Comparison of ENCODE assay signal across 1 cellular context in the genomic region with DNA sequence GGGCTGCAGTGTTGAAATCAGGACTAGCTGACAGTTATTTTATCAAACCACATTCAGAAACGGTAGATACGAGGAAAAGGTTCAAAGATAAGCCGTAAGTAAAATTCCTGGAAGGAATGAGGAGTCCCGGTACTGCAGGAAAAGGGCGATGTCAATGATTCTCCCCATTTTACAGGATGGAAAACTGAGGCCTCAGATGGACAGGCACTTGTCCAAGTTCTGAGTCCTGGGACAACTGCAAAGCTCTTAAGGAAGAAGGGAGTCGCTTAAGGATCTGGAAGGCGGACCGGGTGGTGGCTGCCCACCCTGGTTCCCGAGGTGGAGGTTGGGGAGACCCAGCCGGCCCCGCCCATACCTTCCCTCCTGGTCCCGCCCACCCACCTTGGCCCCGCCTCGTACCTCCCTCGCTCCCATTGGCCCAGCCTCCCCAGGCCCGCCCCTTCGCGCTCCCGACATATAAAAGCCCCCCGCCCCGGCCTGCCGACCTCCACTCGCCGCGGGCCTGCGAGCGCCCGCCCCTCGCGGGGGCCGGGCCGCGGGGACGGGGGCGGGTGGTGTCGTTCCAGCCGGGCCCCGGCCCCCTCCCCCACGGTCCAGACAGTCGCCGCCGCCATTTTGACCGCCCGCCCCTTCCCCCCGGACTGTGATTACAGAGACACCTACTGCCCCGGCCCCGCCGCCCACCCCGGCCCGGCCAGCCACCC.
TF ChIP-seq lines count a peak whose summit lies in the region.

No MANE protein-coding gene starts in this region.

TF ChIP-seq in HEK293, 187 proteins besides CTCF, POLR2A, EP300 and RAD21 (continued from another document and continues in another):
- TF ChIP-seq ZBTB10 (tag by site-specific recombination; IDR thresholded peaks at IDR 0.05) = 0 out of 2 replicates have a peak, but pooled peaks have one; percentile 46
- no peak for TF ChIP-seq ZNF121 (tag by site-specific recombination; IDR thresholded peaks at IDR 0.05)
- no peak for TF ChIP-seq ZNF785 (tag by site-specific recombination; IDR thresholded peaks at IDR 0.05)
- TF ChIP-seq ZSCAN30 (tag by site-specific recombination; IDR thresholded peaks at IDR 0.05) = peak; percentile 90
- TF ChIP-seq ZNF19 (tag by site-specific recombination; IDR thresholded peaks at IDR 0.05; ENCODE audit: low read depth) = no peak
- 0 out of 2 replicates have a peak, but pooled peaks have one; percentile 20 for TF ChIP-seq ZNF664 (tag by site-specific recombination; IDR thresholded peaks at IDR 0.05)
- no peak for TF ChIP-seq ZSCAN18 (tag by site-specific recombination; IDR thresholded peaks at IDR 0.05)
- no peak for TF ChIP-seq GLI4 (tag by site-specific recombination; IDR thresholded peaks at IDR 0.05)
- TF ChIP-seq ZSCAN23 (tag by site-specific recombination; IDR thresholded peaks at IDR 0.05) = peak; percentile 64
- no peak for TF ChIP-seq GLIS2 (tag by site-specific recombination; IDR thresholded peaks at IDR 0.05)
- TF ChIP-seq, protein P1, sequence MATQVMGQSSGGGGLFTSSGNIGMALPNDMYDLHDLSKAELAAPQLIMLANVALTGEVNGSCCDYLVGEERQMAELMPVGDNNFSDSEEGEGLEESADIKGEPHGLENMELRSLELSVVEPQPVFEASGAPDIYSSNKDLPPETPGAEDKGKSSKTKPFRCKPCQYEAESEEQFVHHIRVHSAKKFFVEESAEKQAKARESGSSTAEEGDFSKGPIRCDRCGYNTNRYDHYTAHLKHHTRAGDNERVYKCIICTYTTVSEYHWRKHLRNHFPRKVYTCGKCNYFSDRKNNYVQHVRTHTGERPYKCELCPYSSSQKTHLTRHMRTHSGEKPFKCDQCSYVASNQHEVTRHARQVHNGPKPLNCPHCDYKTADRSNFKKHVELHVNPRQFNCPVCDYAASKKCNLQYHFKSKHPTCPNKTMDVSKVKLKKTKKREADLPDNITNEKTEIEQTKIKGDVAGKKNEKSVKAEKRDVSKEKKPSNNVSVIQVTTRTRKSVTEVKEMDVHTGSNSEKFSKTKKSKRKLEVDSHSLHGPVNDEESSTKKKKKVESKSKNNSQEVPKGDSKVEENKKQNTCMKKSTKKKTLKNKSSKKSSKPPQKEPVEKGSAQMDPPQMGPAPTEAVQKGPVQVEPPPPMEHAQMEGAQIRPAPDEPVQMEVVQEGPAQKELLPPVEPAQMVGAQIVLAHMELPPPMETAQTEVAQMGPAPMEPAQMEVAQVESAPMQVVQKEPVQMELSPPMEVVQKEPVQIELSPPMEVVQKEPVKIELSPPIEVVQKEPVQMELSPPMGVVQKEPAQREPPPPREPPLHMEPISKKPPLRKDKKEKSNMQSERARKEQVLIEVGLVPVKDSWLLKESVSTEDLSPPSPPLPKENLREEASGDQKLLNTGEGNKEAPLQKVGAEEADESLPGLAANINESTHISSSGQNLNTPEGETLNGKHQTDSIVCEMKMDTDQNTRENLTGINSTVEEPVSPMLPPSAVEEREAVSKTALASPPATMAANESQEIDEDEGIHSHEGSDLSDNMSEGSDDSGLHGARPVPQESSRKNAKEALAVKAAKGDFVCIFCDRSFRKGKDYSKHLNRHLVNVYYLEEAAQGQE (tag by site-specific recombination; IDR thresholded peaks at IDR 0.05) = no peak
- TF ChIP-seq ZNF280D (tag by site-specific recombination; IDR thresholded peaks at IDR 0.05) = peak; percentile 94
- TF ChIP-seq, protein P2, sequence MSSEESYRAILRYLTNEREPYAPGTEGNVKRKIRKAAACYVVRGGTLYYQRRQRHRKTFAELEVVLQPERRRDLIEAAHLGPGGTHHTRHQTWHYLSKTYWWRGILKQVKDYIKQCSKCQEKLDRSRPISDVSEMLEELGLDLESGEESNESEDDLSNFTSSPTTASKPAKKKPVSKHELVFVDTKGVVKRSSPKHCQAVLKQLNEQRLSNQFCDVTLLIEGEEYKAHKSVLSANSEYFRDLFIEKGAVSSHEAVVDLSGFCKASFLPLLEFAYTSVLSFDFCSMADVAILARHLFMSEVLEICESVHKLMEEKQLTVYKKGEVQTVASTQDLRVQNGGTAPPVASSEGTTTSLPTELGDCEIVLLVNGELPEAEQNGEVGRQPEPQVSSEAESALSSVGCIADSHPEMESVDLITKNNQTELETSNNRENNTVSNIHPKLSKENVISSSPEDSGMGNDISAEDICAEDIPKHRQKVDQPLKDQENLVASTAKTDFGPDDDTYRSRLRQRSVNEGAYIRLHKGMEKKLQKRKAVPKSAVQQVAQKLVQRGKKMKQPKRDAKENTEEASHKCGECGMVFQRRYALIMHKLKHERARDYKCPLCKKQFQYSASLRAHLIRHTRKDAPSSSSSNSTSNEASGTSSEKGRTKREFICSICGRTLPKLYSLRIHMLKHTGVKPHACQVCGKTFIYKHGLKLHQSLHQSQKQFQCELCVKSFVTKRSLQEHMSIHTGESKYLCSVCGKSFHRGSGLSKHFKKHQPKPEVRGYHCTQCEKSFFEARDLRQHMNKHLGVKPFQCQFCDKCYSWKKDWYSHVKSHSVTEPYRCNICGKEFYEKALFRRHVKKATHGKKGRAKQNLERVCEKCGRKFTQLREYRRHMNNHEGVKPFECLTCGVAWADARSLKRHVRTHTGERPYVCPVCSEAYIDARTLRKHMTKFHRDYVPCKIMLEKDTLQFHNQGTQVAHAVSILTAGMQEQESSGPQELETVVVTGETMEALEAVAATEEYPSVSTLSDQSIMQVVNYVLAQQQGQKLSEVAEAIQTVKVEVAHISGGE (tag by site-specific recombination; conservative IDR thresholded peaks at IDR 0.05; ENCODE audit: low read depth) = no peak; the same call in 1 of the 2 replicates
- TF ChIP-seq ZNF248 (tag by site-specific recombination; IDR thresholded peaks at IDR 0.05) = no peak
- no peak for TF ChIP-seq ZNF138 (tag by site-specific recombination; IDR thresholded peaks at IDR 0.05; ENCODE audit: borderline replicate concordance)
- TF ChIP-seq ZNF621 (tag by site-specific recombination; IDR thresholded peaks at IDR 0.05) = no peak
- TF ChIP-seq ZNF560 (tag by site-specific recombination; IDR thresholded peaks at IDR 0.05; ENCODE audit: borderline replicate concordance) = 0 out of 2 replicates have a peak, but pooled peaks have one; percentile 7
- no peak for TF ChIP-seq ZNF549 (tag by site-specific recombination; IDR thresholded peaks at IDR 0.05)
- TF ChIP-seq SCRT1 (tag by site-specific recombination; IDR thresholded peaks at IDR 0.05; ENCODE audit: borderline replicate concordance) = no peak
- 0 out of 2 replicates have a peak, but pooled peaks have one; percentile 40 for TF ChIP-seq ZNF660 (tag by site-specific recombination; IDR thresholded peaks at IDR 0.05)
- TF ChIP-seq ZNF645 (tag by site-specific recombination; IDR thresholded peaks at IDR 0.05) = no peak
- TF ChIP-seq ZNF2 (tag by site-specific recombination; IDR thresholded peaks at IDR 0.05) = no peak
- no peak for TF ChIP-seq ZBTB17 (tag by site-specific recombination; IDR thresholded peaks at IDR 0.05)
- no peak for TF ChIP-seq ZNF26 (tag by site-specific recombination; IDR thresholded peaks at IDR 0.05)
- no peak for TF ChIP-seq ZNF335 (tag by site-specific recombination; conservative IDR thresholded peaks at IDR 0.05)
- no peak for TF ChIP-seq ZNF555 (tag by site-specific recombination; conservative IDR thresholded peaks at IDR 0.05)
- TF ChIP-seq, protein P3, sequence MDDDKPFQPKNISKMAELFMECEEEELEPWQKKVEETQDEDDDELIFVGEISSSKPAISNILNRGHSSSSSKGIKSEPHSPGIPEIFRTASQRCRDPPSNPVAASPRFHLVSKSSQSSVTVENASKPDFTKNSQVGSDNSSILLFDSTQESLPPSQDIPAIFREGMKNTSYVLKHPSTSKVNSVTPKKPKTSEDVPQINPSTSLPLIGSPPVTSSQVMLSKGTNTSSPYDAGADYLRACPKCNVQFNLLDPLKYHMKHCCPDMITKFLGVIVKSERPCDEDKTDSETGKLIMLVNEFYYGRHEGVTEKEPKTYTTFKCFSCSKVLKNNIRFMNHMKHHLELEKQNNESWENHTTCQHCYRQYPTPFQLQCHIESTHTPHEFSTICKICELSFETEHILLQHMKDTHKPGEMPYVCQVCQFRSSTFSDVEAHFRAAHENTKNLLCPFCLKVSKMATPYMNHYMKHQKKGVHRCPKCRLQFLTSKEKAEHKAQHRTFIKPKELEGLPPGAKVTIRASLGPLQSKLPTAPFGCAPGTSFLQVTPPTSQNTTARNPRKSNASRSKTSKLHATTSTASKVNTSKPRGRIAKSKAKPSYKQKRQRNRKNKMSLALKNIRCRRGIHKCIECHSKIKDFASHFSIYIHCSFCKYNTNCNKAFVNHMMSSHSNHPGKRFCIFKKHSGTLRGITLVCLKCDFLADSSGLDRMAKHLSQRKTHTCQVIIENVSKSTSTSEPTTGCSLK (tag by site-specific recombination; IDR thresholded peaks at IDR 0.05) = no peak
- TF ChIP-seq ZFP37 (tag by site-specific recombination; IDR thresholded peaks at IDR 0.05) = no peak
- TF ChIP-seq, protein P4, sequence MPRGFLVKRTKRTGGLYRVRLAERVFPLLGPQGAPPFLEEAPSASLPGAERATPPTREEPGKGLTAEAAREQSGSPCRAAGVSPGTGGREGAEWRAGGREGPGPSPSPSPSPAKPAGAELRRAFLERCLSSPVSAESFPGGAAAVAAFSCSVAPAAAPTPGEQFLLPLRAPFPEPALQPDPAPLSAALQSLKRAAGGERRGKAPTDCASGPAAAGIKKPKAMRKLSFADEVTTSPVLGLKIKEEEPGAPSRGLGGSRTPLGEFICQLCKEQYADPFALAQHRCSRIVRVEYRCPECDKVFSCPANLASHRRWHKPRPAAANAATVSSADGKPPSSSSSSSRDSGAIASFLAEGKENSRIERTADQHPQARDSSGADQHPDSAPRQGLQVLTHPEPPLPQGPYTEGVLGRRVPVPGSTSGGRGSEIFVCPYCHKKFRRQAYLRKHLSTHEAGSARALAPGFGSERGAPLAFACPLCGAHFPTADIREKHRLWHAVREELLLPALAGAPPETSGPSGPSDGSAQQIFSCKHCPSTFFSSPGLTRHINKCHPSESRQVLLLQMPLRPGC (tag by site-specific recombination; IDR thresholded peaks at IDR 0.05) = 0 out of 2 replicates have a peak, but pooled peaks have one; percentile 34
- 0 out of 2 replicates have a peak, but pooled peaks have one; percentile 6 for TF ChIP-seq ZNF654 (tag by site-specific recombination; IDR thresholded peaks at IDR 0.05; ENCODE audit: low read depth)
